Comparison of ENCODE assay signal across 1 cellular context in genomic region chr6:3023663-3024483, GRCh38.
TF ChIP-seq lines count a peak whose summit lies in the region.

No MANE protein-coding gene starts in this region.

TF ChIP-seq in K562, 482 proteins besides CTCF, POLR2A, EP300 and RAD21 (continued from another document and continues in another):
- TF ChIP-seq ZBTB40 (IDR thresholded peaks at IDR 0.05) (peak; percentile 77), ZBTB40 (CRISPR knock-in tag; IDR thresholded peaks at IDR 0.05) (no peak), DPF2 (IDR thresholded peaks at IDR 0.05) (peak; percentile 93), POLR2B (IDR thresholded peaks at IDR 0.05; ENCODE audit: low read depth, partially characterized antibody) (peak; percentile 96), ZBTB12 (CRISPR knock-in tag; IDR thresholded peaks at IDR 0.05) (no peak; the same call in 1 of the 2 replicates), ZNF277 (CRISPR knock-in tag; IDR thresholded peaks at IDR 0.05; ENCODE audit: borderline replicate concordance) (no peak), HNRNPH1 (optimal IDR thresholded peaks at IDR 0.05; ENCODE audit: low read depth, low read length) (no peak), NR2F6 (CRISPR knock-in tag; IDR thresholded peaks at IDR 0.05) (no peak), KLF16 (IDR thresholded peaks at IDR 0.05) (peak; percentile 78), PHF20 (IDR thresholded peaks at IDR 0.05; ENCODE audit: partially characterized antibody) (no peak), SIN3B (IDR thresholded peaks at IDR 0.05; ENCODE audit: low read depth) (no peak), ARID3B (CRISPR knock-in tag; IDR thresholded peaks at IDR 0.05; ENCODE audit: borderline replicate concordance) (peak; percentile 69; the same call in 1 of the 2 replicates), L3MBTL2 (IDR thresholded peaks at IDR 0.05) (peak; percentile 99), ILF3 (IDR thresholded peaks at IDR 0.05; ENCODE audit: borderline replicate concordance) (no peak), THRB (CRISPR knock-in tag; conservative IDR thresholded peaks at IDR 0.05) (0 out of 2 replicates have a peak, but pooled peaks have one; percentile 7), CHD1 (IDR thresholded peaks at IDR 0.05; ENCODE audit: low read length) (no peak), ZNF239 (CRISPR knock-in tag; IDR thresholded peaks at IDR 0.05) (no peak; the same call in 1 of the 2 replicates), XRCC3 (IDR thresholded peaks at IDR 0.05) (no peak), MCM2 (IDR thresholded peaks at IDR 0.05; ENCODE audit: low read depth) (no peak), GMEB1 (CRISPR knock-in tag; IDR thresholded peaks at IDR 0.05) (no peak; the same call in 1 of the 2 replicates), GTF2F1 (IDR thresholded peaks at IDR 0.05; ENCODE audit: low read depth, low read length) (0 out of 2 replicates have a peak, but pooled peaks have one; percentile 86), ZNF778 (CRISPR knock-in tag; IDR thresholded peaks at IDR 0.05) (no peak), SRSF7 (optimal IDR thresholded peaks at IDR 0.05; ENCODE audit: low read depth, low read length) (no peak), GTF2A2 (tag; IDR thresholded peaks at IDR 0.05) (no peak; the same call in 1 of the 2 replicates), CC2D1A (IDR thresholded peaks at IDR 0.05) (peak; percentile 26; the same call in 1 of the 2 replicates), SMAD1 (IDR thresholded peaks at IDR 0.05; ENCODE audit: low read depth, low read length, partially characterized antibody) (peak; percentile 75), GATAD2A (IDR thresholded peaks at IDR 0.05) (peak; percentile 71), TSHZ1 (CRISPR knock-in tag; IDR thresholded peaks at IDR 0.05) (no peak), CXXC5 (CRISPR knock-in tag; IDR thresholded peaks at IDR 0.05) (peak; percentile 75), RFX1 (IDR thresholded peaks at IDR 0.05) (no peak), IRF1 (CRISPR knock-in tag; IDR thresholded peaks at IDR 0.05; ENCODE audit: borderline replicate concordance) (no peak), ATF2 (CRISPR knock-in tag; IDR thresholded peaks at IDR 0.05) (no peak), IRF2 (CRISPR knock-in tag; IDR thresholded peaks at IDR 0.05) (no peak), RBM22 (IDR thresholded peaks at IDR 0.05; ENCODE audit: low read depth, low read length, poor library complexity, severe bottlenecking) (no peak), SRSF3 (IDR thresholded peaks at IDR 0.05; ENCODE audit: insufficient read depth, low read length) (no peak)
